In the genomic region with DNA sequence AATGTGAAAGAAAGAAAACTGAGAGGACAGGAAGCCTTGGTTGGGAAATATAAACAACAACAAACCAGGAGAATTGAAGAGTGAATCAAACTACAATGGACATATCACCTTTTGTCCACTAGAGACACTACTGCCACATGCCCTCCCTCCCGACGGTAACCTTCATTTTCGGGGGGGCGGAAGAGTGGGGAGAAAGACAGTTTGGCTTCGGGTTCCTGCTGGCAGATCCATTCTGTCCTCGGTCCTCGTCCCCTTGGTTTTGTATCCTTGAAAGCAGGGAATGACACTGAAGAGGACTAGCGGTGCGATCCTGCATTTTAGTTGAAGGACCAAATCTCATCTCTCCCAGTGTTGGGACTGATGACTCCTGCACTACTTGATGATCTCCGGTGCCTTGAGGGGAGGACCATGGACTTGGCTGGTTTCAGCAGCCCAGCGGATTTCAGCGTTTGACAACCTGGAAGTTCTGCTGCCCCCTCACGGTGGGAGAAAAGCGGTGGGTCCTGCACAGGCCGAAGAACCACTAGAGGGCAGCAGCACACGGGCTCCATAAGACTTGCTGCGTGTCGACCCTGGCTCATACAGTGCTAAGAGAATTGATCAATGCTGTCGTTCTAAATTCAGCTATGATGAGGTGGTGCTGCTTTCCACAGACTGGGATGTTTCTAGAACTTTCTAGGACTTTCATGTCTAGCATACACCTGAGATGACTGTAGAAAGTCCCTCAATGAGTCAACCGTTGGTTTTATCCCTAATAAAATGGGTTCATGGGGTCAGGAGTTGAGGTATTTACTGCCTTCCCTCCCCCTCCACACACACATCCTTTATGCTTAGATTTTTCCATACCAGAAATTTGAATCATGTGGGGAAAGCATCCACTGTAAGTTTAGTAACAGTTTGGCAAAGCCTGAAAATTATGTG, we compare ENCODE assay signal across 8 cellular contexts. TPM values are rescaled to one million over a fixed set of nuclear protein-coding genes. Genes with fewer than 3 reads are reported as not detected.
A peak's percentile ranks its signal among the peaks of the same experiment; 100 is the strongest.
DNase-seq lines count a peak whose midpoint lies in the region; ATAC-seq, FAIRE-seq and TF ChIP-seq lines count a peak whose summit lies in the region.

No MANE protein-coding gene starts in this region.

- no peaks in the 10 kb centered on the region for H3K9me3 ChIP-seq in HUES64 (ENCODE audit: insufficient read depth, low read depth, low read length)
- peaks cover 4% of the 10 kb centered on the region; the same call in 1 of the 2 replicates for H3K9me3 ChIP-seq in NT2/D1 (ENCODE audit: insufficient read depth, low read length)

- peak; percentile 100 for TF ChIP-seq CTCF in D721Med (IDR thresholded peaks at IDR 0.05; ENCODE audit: insufficient read depth, missing control alignments)
- peak; percentile 96 for TF ChIP-seq CTCF in endothelial cell (IDR thresholded peaks at IDR 0.05; ENCODE audit: unreplicated experiment)

- 27% methylated on average over 20 of the region's 20 CpGs for WGBS in HUES64

- peaks cover 1% of the 10 kb centered on the region for H3K27me3 Mint-ChIP-seq in endothelial cell (ENCODE audit: unreplicated experiment)

- H3K4me1 Mint-ChIP-seq in endothelial cell (ENCODE audit: unreplicated experiment), result peaks cover 4% of the 10 kb centered on the region

- DNase-seq in D721Med (ENCODE audit: insufficient read length, low spot score), result peak; percentile 50
- peak; percentile 84 for DNase-seq in NT2/D1 (ENCODE audit: low read depth, low spot score)
- peak; percentile 71 for DNase-seq in activated CD8-positive, alpha-beta memory T cell treated with anti-CD3 and anti-CD28 coated beads, Interleukin-2, amount 50 U/mL, for 24 hours (ENCODE audit: extremely low read depth)
- peak; percentile 92 for DNase-seq in endothelial cell (ENCODE audit: low spot score)
- DNase-seq in midbrain (lab: John Stamatoyannopoulos, UW), result peak; percentile 92
- DNase-seq in stimulated activated CD8-positive, alpha-beta memory T cell treated with anti-CD3 and anti-CD28 coated beads, Interleukin-15, amount 100 ng/mL, for 48 hours (ENCODE audit: low read depth in 2 of 2), result peak; percentile 77 to 78

- no peak overlapping the region for H3K27ac ChIP-seq in HUES64 (ENCODE audit: low read depth, low read length)

- no peaks in the 10 kb centered on the region for H3K36me3 Mint-ChIP-seq in endothelial cell (ENCODE audit: low read depth, unreplicated experiment)

- peak overlapping the region; percentile 67 for H3K4me3 Mint-ChIP-seq in endothelial cell (ENCODE audit: unreplicated experiment)

- H3K27me3 ChIP-seq in HUES64 (ENCODE audit: insufficient read depth, low read length) (no peaks in the 10 kb centered on the region), NT2/D1 (ENCODE audit: insufficient read depth, insufficient read length) (no peaks in the 10 kb centered on the region)

- H3K4me1 ChIP-seq in HUES64 (ENCODE audit: insufficient read depth, low read length), result no peaks in the 10 kb centered on the region
- no peaks in the 10 kb centered on the region for H3K4me1 ChIP-seq in NT2/D1 (ENCODE audit: insufficient read depth, insufficient read length)

- H3K4me3 ChIP-seq in HUES64 (ENCODE audit: low read length) (peak overlapping the region; percentile 29), NT2/D1 (ENCODE audit: insufficient read length, low read depth) (no peak overlapping the region)

- H3K9ac ChIP-seq in HUES64 (ENCODE audit: low read depth, low read length) (no peak overlapping the region), NT2/D1 (ENCODE audit: insufficient read length, low read depth) (no peak overlapping the region)

- H3K27ac Mint-ChIP-seq in endothelial cell (ENCODE audit: unreplicated experiment), result no peak overlapping the region

- no peak for FAIRE-seq in D721Med (lab: Jason Lieb, UNC)

- H3K36me3 ChIP-seq in HUES64 (ENCODE audit: insufficient read depth, low read length), result no peaks in the 10 kb centered on the region
- no peaks in the 10 kb centered on the region for H3K36me3 ChIP-seq in NT2/D1 (ENCODE audit: insufficient read depth, insufficient read length, low read length)

- H3K9me3 Mint-ChIP-seq in endothelial cell (ENCODE audit: unreplicated experiment), result no peaks in the 10 kb centered on the region

- ATAC-seq in GM21515 (IDR thresholded peaks at IDR 0.05; ENCODE audit: unreplicated experiment), result peak; percentile 96

RNA-seq across cellular contexts. Expression of gene ZNF131, which starts 15.1 kb away (rescaled TPM):
- polyA plus RNA-seq in HUES64 (2013, experiment 1 of 2), result 30.4 TPM
- polyA plus RNA-seq in HUES64 (2013, experiment 2 of 2), result 31.8 TPM
- total RNA-seq in endothelial cell (ENCODE audit: unreplicated experiment), result 30.4 TPM
